13 cellular contexts compared by ENCODE assay signal in the genomic region with DNA sequence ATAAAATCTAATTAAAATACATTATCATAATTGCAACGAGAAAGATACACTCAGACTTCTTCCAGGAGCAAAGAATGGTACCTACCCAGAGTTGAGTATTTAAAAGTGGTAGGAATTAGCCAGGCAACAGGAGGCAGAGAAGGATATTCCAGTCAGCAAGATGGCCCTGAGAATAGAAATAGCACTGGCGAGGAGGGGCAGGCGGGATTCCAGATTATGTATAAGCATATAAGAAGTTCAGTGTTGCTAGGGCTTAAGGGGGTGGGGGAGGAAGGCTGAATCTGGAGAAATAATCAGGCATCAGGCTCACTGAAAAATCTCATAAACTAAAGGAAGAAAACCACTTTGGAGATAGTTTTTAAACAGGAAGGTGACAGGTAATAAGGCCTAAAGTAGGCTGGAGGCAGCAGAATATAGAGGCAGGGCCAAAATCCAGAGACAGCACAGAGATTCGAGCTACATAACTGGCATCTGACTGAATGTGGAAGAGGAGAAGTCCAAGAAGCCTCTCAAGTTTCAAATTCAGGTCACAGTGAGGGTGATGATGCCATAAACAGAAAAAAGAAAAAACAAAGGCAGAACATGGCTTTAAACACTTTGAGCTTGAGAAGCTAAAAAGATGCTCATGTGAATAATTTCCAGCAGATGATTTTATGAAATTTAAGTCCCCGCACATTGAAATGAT. TPM values are rescaled to one million over a fixed set of nuclear protein-coding genes. Genes with fewer than 3 reads are reported as not detected.
DNase-seq lines count a peak whose midpoint lies in the region; ATAC-seq and TF ChIP-seq lines count a peak whose summit lies in the region.
"Had no signal": no experiment of that assay in that cellular context is flagged by ENCODE, and none has a peak within 500 bp of the region (broad histone marks: within the 10 kb centered on the region; RNA-seq: fewer than 3 reads in every experiment).

No MANE protein-coding gene starts in this region.

- H3K4me1 Mint-ChIP-seq in stimulated activated naive CD8-positive, alpha-beta T cell treated with anti-CD3 and anti-CD28 coated beads, Interleukin-15, Interleukin-2, amounts not matched to agents 100 ng/mL and 50 ng/mL, for 24 hours (ENCODE audit: low read depth) = peaks cover 71% of the 10 kb centered on the region
- peaks cover 46% of the 10 kb centered on the region for H3K4me1 Mint-ChIP-seq in stimulated activated naive CD8-positive, alpha-beta T cell treated with anti-CD3 and anti-CD28 coated beads, Interleukin-15, amount 100 ng/mL, for 72 hours

- H3K27ac ChIP-seq in adrenal gland (no peak overlapping the region), spleen (no peak overlapping the region), prostate gland (no peak overlapping the region)
- H3K27ac ChIP-seq: C4-2B had no signal

- H3K36me3 ChIP-seq in adrenal gland (replicated peaks in 1 of 2) = no peaks in the 10 kb centered on the region
- no peaks in the 10 kb centered on the region for H3K36me3 ChIP-seq in spleen
- H3K36me3 ChIP-seq in prostate gland = no peaks in the 10 kb centered on the region

- WGBS in adrenal gland, 4 donors = 78 to 87% (median 82%) methylated on average over 5 of the region's 5 CpGs
- WGBS in spleen, 5 donors = 86 to 97% (median 91%) methylated on average over 5 of the region's 5 CpGs
- WGBS in prostate gland = 89% methylated on average over 5 of the region's 5 CpGs

- DNase-seq in stimulated activated naive CD8-positive, alpha-beta T cell treated with anti-CD3 and anti-CD28 coated beads, Interleukin-15, amount 100 ng/mL, for 72 hours = no peak
- DNase-seq in choroid plexus epithelial cell (ENCODE audit: low read depth) (peak; percentile 54), myocyte (ENCODE audit: low read depth) (peak; percentile 35), adrenal gland (no peak), DMS53 (lab: John Stamatoyannopoulos, UW) (no peak), spleen (no peak), prostate gland (ENCODE audit: low spot score) (no peak)
- DNase-seq: DND-41, KG1, NCI-H1092, NCI-H446 treated with DMSO at 0.1 percent for 48 hours had no signal

- no peaks in the 10 kb centered on the region for H3K9me3 Mint-ChIP-seq in stimulated activated naive CD8-positive, alpha-beta T cell treated with anti-CD3 and anti-CD28 coated beads, Interleukin-15, Interleukin-2, amounts not matched to agents 100 ng/mL and 50 ng/mL, for 24 hours
- H3K9me3 Mint-ChIP-seq in stimulated activated naive CD8-positive, alpha-beta T cell treated with anti-CD3 and anti-CD28 coated beads, Interleukin-15, amount 100 ng/mL, for 72 hours = no peaks in the 10 kb centered on the region

- H3K4me3 Mint-ChIP-seq in stimulated activated naive CD8-positive, alpha-beta T cell treated with anti-CD3 and anti-CD28 coated beads, Interleukin-15, Interleukin-2, amounts not matched to agents 100 ng/mL and 50 ng/mL, for 24 hours = no peak overlapping the region
- H3K4me3 Mint-ChIP-seq in stimulated activated naive CD8-positive, alpha-beta T cell treated with anti-CD3 and anti-CD28 coated beads, Interleukin-15, amount 100 ng/mL, for 72 hours = no peak overlapping the region

- intact Hi-C loops in adrenal gland (cut with DNase I) = no loop called here
- intact Hi-C loops in spleen (cut with DNase I; ENCODE audit: low total_unique reads) = no loop called here
- intact Hi-C loops in prostate gland (cut with DNase I) = no loop called here

- H3K9me3 ChIP-seq in adrenal gland (replicated peaks in 1 of 3) (no peaks in the 10 kb centered on the region), spleen (no peaks in the 10 kb centered on the region), prostate gland (no peaks in the 10 kb centered on the region)

- H3K27ac Mint-ChIP-seq in stimulated activated naive CD8-positive, alpha-beta T cell treated with anti-CD3 and anti-CD28 coated beads, Interleukin-15, Interleukin-2, amounts not matched to agents 100 ng/mL and 50 ng/mL, for 24 hours = peak overlapping the region; percentile 32
- no peak overlapping the region for H3K27ac Mint-ChIP-seq in stimulated activated naive CD8-positive, alpha-beta T cell treated with anti-CD3 and anti-CD28 coated beads, Interleukin-15, amount 100 ng/mL, for 72 hours

- H3K27me3 ChIP-seq in adrenal gland (no peaks in the 10 kb centered on the region), spleen (replicated peaks in 1 of 7) (no peaks in the 10 kb centered on the region), prostate gland (replicated peaks; ENCODE audit: insufficient read depth) (no peaks in the 10 kb centered on the region)

- TF ChIP-seq POLR2A in adrenal gland (IDR thresholded peaks at IDR 0.05) (no peak), spleen (IDR thresholded peaks at IDR 0.05) (no peak), prostate gland (IDR thresholded peaks at IDR 0.05) (no peak)

- no peak overlapping the region for H3K4me3 ChIP-seq in choroid plexus epithelial cell (ENCODE audit: low read depth, low read length)
- H3K4me3 ChIP-seq in adrenal gland = no peak overlapping the region
- no peak overlapping the region for H3K4me3 ChIP-seq in spleen
- H3K4me3 ChIP-seq in prostate gland = no peak overlapping the region

- H3K4me1 ChIP-seq in adrenal gland (replicated peaks in 1 of 2) (peaks cover 0 to 13% of the 10 kb centered on the region in 2 donors), spleen (peaks cover 3 to 81% (median 25%) of the 10 kb centered on the region in 6 donors), prostate gland (replicated peaks) (no peaks in the 10 kb centered on the region)

- TF ChIP-seq CTCF in choroid plexus epithelial cell (conservative IDR thresholded peaks at IDR 0.05; ENCODE audit: low read depth, low read length) = no peak
- TF ChIP-seq CTCF in adrenal gland (IDR thresholded peaks at IDR 0.05) = no peak
- no peak for TF ChIP-seq CTCF in spleen (IDR thresholded peaks at IDR 0.05 in 8 of 11, conservative IDR thresholded peaks at IDR 0.05 in 3 of 11)
- TF ChIP-seq CTCF in prostate gland (IDR thresholded peaks at IDR 0.05) = no peak

- no peaks in the 10 kb centered on the region for H3K27me3 Mint-ChIP-seq in stimulated activated naive CD8-positive, alpha-beta T cell treated with anti-CD3 and anti-CD28 coated beads, Interleukin-15, Interleukin-2, amounts not matched to agents 100 ng/mL and 50 ng/mL, for 24 hours
- H3K27me3 Mint-ChIP-seq in stimulated activated naive CD8-positive, alpha-beta T cell treated with anti-CD3 and anti-CD28 coated beads, Interleukin-15, amount 100 ng/mL, for 72 hours = no peaks in the 10 kb centered on the region

- ATAC-seq in stimulated activated naive CD8-positive, alpha-beta T cell treated with anti-CD3 and anti-CD28 coated beads, Interleukin-15, amount 100 ng/mL, for 72 hours = no peak

- peaks cover 30% of the 10 kb centered on the region for H3K36me3 Mint-ChIP-seq in stimulated activated naive CD8-positive, alpha-beta T cell treated with anti-CD3 and anti-CD28 coated beads, Interleukin-15, Interleukin-2, amounts not matched to agents 100 ng/mL and 50 ng/mL, for 24 hours (ENCODE audit: low read depth)

RNA-seq across cellular contexts. Expression of a gene that starts 7.5 kb away (rescaled TPM):
- 33.0 and 35.8 TPM in 2 replicates for total RNA-seq in myocyte
- polyA plus RNA-seq in myocyte (2012) = 23.3 TPM
- 10 to 100 TPM; 12.6 to 29.2 (median 20.5) TPM for total RNA-seq in adrenal gland
- polyA plus RNA-seq in adrenal gland = 10 to 100 TPM in 2 of 3 donors, 1 to 10 TPM in 1; 8.6 to 43.8 (median 12.9) TPM
- 10 to 100 TPM; 18.6 to 26.3 (median 21.0) TPM for total RNA-seq in spleen
- polyA plus RNA-seq in spleen = 10 to 100 TPM in 2 of 3 donors, 1 to 10 TPM in 1; 9.6 to 15.6 (median 12.3) TPM
- total RNA-seq in prostate gland = 10 to 100 TPM; 16.9 to 26.4 TPM

Comparison
In these comparisons a context has a peak if more than half of its experiments do, and no peak if none do; other contexts are left out.
1. DNase-seq: peak in choroid plexus epithelial cell (single experiment) and myocyte (single experiment); none in stimulated activated naive CD8-positive, alpha-beta T cell treated with anti-CD3 and anti-CD28 coated beads, Interleukin-15, amount 100 ng/mL, for 72 hours (0 of 2), adrenal gland (0 of 7), DMS53 (single experiment), spleen (single experiment) and prostate gland (single experiment).